ENCODE assay signal across 1 cellular context in the genomic region with DNA sequence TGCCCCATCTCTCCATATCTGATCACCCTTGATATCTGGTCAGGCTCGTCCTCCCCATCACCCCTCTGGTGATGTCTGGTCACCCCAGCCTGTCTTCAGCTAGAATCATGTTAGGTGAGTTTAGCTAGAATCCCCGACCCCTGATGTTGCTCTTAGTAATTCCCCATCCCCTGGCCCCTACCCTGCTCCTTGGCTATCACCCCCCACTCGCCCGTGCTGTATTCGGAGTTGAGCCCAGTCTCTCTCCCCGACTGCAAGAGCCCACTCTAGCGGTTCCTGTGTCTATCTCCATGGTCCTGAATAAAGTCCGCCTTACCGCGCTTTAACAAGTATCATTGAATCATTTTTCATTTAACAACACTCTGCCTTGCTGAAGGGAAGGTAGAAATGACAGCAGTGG.
TF ChIP-seq lines count a peak whose summit lies in the region.

No MANE protein-coding gene starts in this region.

TF ChIP-seq in HepG2, 621 proteins besides CTCF, POLR2A, EP300 and RAD21:
- no peak for TF ChIP-seq NRL (CRISPR knock-in tag; IDR thresholded peaks at IDR 0.05; ENCODE audit: borderline replicate concordance)
- no peak for TF ChIP-seq ZSCAN22 (CRISPR knock-in tag; IDR thresholded peaks at IDR 0.05)
- no peak for TF ChIP-seq ZSCAN9 (CRISPR knock-in tag; IDR thresholded peaks at IDR 0.05; ENCODE audit: borderline replicate concordance)
- TF ChIP-seq ZNF343 (CRISPR knock-in tag; IDR thresholded peaks at IDR 0.05): no peak
- no peak for TF ChIP-seq ZNF335 (CRISPR knock-in tag; IDR thresholded peaks at IDR 0.05)
- no peak for TF ChIP-seq TAF1 (CRISPR knock-in tag; IDR thresholded peaks at IDR 0.05)
- no peak for TF ChIP-seq HDAC6 (IDR thresholded peaks at IDR 0.05; ENCODE audit: low read depth, low read length)
